ENCODE assay signal across 8 cellular contexts in the genomic region with DNA sequence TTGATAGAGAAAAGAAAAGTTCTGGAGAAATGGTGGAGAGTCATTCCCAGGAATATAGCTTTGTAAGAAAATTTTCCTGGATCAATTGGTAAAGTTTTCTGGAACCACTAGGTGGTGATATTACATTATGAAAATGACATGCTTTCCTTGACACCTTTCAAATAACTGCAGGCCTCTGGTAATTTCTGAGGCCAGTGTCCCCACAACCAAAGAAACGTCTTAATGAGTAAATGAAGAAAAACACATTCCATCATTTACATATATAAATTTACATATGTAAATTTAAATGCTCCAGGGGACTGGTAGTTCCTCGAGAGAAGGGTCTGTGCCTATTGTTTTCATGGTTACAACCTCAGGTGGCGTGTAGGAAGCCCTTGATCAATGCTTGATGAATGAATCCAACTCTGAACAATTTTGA. TPM values are rescaled to one million over a fixed set of nuclear protein-coding genes. Genes with fewer than 3 reads are reported as not detected.
DNase-seq lines count a peak whose midpoint lies in the region; ATAC-seq, FAIRE-seq and TF ChIP-seq lines count a peak whose summit lies in the region.

No MANE protein-coding gene starts in this region.

- no peak for ATAC-seq in GM19324 (IDR thresholded peaks at IDR 0.05; ENCODE audit: low FRiP score, unreplicated experiment)
- no peak for ATAC-seq in activated CD8-positive, alpha-beta memory T cell treated with anti-CD3 and anti-CD28 coated beads, Interleukin-2, amount 10 ng/mL, durations not matched to agents 7 days and 5 days

- H3K79me2 ChIP-seq in fibroblast of lung (ENCODE audit: control insufficient read depth, insufficient read depth, low read length): no peaks in the 10 kb centered on the region

- H3K4me1 ChIP-seq in fibroblast of lung (ENCODE audit: control insufficient read depth, extremely low read depth, insufficient read depth, low read length): no peaks in the 10 kb centered on the region

- no peaks in the 10 kb centered on the region for H3K36me3 Mint-ChIP-seq in neural crest cell (ENCODE audit: low read depth)
- H3K36me3 Mint-ChIP-seq in activated CD8-positive, alpha-beta memory T cell treated with anti-CD3 and anti-CD28 coated beads, Interleukin-2, amount 10 ng/mL, durations not matched to agents 7 days and 5 days: no peaks in the 10 kb centered on the region

- H3K9me3 ChIP-seq in SK-N-MC (ENCODE audit: low read depth, low read length) (no peaks in the 10 kb centered on the region), fibroblast of lung (ENCODE audit: control insufficient read depth, insufficient read depth, low read depth, low read length) (no peaks in the 10 kb centered on the region)

- H3K9me3 Mint-ChIP-seq in neural crest cell: peaks cover 2% of the 10 kb centered on the region
- H3K9me3 Mint-ChIP-seq in activated CD8-positive, alpha-beta memory T cell treated with anti-CD3 and anti-CD28 coated beads, Interleukin-2, amount 10 ng/mL, durations not matched to agents 7 days and 5 days (ENCODE audit: low read depth): no peaks in the 10 kb centered on the region

- H3K9ac ChIP-seq in SK-N-MC (ENCODE audit: insufficient read length): no peak overlapping the region
- H3K9ac ChIP-seq in fibroblast of lung (ENCODE audit: insufficient read depth, low read length): no peak overlapping the region

- no peak overlapping the region for H2AFZ ChIP-seq in fibroblast of lung (ENCODE audit: low read length)

- no peak overlapping the region for H3K4me3 Mint-ChIP-seq in neural crest cell
- no peak overlapping the region for H3K4me3 Mint-ChIP-seq in activated CD8-positive, alpha-beta memory T cell treated with anti-CD3 and anti-CD28 coated beads, Interleukin-2, amount 10 ng/mL, durations not matched to agents 7 days and 5 days

- CTCF ChIA-PET in activated CD8-positive, alpha-beta memory T cell treated with anti-CD3 and anti-CD28 coated beads, Interleukin-2, amount 10 ng/mL, durations not matched to agents 7 days and 5 days (lab: Charles Lee): interaction anchor here (0.6 to 9.7 kb wide), 31 partner anchors 10 to 237 kb away, joined by 3 to 151 read pairs (median 3); a partner anchor contains a TSS

- H3K4me3 ChIP-seq in SK-N-MC (no peak overlapping the region), fibroblast of lung (replicated peaks in 1 of 4; ENCODE audit: control extremely low read depth in 1 of 4, insufficient read depth in 1 of 4, low read depth in 3 of 4, low read length in 4 of 4) (no peak overlapping the region)

- no peak for FAIRE-seq in HTR-8/SVneo (lab: Jason Lieb, UNC)

- DNase-seq in NCI-H2196 (lab: John Stamatoyannopoulos, UW; ENCODE audit: unreplicated experiment): peak; percentile 69
- DNase-seq in NCI-H2196 treated with DMSO at 0.1 percent for 48 hours (lab: John Stamatoyannopoulos, UW; ENCODE audit: unreplicated experiment): no peak
- DNase-seq in HTR-8/SVneo (ENCODE audit: insufficient read length, low spot score): peak; percentile 64
- DNase-seq in SK-N-MC (ENCODE audit: low read depth, low spot score): peak; percentile 35
- peak; percentile 31 to 71 for DNase-seq in fibroblast of lung (ENCODE audit: low read depth in 2 of 2)
- no peak for DNase-seq in neural crest cell (ENCODE audit: low read depth, low spot score)
- no peak for DNase-seq in activated CD8-positive, alpha-beta memory T cell treated with anti-CD3 and anti-CD28 coated beads, Interleukin-2, amount 10 ng/mL, durations not matched to agents 7 days and 5 days

- no peak overlapping the region for H3K27ac Mint-ChIP-seq in neural crest cell (ENCODE audit: unreplicated experiment)
- no peak overlapping the region for H3K27ac Mint-ChIP-seq in activated CD8-positive, alpha-beta memory T cell treated with anti-CD3 and anti-CD28 coated beads, Interleukin-2, amount 10 ng/mL, durations not matched to agents 7 days and 5 days

- H3K27me3 ChIP-seq in fibroblast of lung (ENCODE audit: control insufficient read depth, insufficient read depth, low read length): no peaks in the 10 kb centered on the region

- peak; percentile 42 to 48 for TF ChIP-seq CTCF in fibroblast of lung (conservative IDR thresholded peaks at IDR 0.05 in 1 of 2, IDR thresholded peaks at IDR 0.05 in 1 of 2; ENCODE audit: low read depth in 1 of 2, low read length in 2 of 2)
- TF ChIP-seq CTCF in neural crest cell (conservative IDR thresholded peaks at IDR 0.05): peak; percentile 84

- no peaks in the 10 kb centered on the region for H4K20me1 ChIP-seq in fibroblast of lung (ENCODE audit: control insufficient read depth, extremely low read depth, insufficient read depth, low read length)

- H3K27me3 Mint-ChIP-seq in neural crest cell (ENCODE audit: low read depth): no peaks in the 10 kb centered on the region
- no peaks in the 10 kb centered on the region for H3K27me3 Mint-ChIP-seq in activated CD8-positive, alpha-beta memory T cell treated with anti-CD3 and anti-CD28 coated beads, Interleukin-2, amount 10 ng/mL, durations not matched to agents 7 days and 5 days

- H3K4me1 Mint-ChIP-seq in neural crest cell: peaks cover 9% of the 10 kb centered on the region
- peaks cover 2% of the 10 kb centered on the region for H3K4me1 Mint-ChIP-seq in activated CD8-positive, alpha-beta memory T cell treated with anti-CD3 and anti-CD28 coated beads, Interleukin-2, amount 10 ng/mL, durations not matched to agents 7 days and 5 days

- H3K4me2 ChIP-seq in fibroblast of lung (ENCODE audit: extremely low read depth, insufficient read depth, low read length): no peak overlapping the region

- no peak overlapping the region for H3K27ac ChIP-seq in SK-N-MC
- H3K27ac ChIP-seq in fibroblast of lung (ENCODE audit: insufficient read depth, low read length): no peak overlapping the region

- H3K36me3 ChIP-seq in SK-N-MC (ENCODE audit: insufficient read depth, low read length) (no peaks in the 10 kb centered on the region), fibroblast of lung (ENCODE audit: control insufficient read depth, insufficient read depth, low read length) (no peaks in the 10 kb centered on the region)

RNA-seq across cellular contexts. Expression of a gene that starts 17.2 kb away (rescaled TPM):
- total RNA-seq in fibroblast of lung (49.8 and 74.3 TPM in 2 replicates), neural crest cell (36.7 and 41.0 TPM in 2 replicates)
- polyA plus RNA-seq in fibroblast of lung: 48.1 and 58.4 TPM in 2 replicates
- polyA plus RNA-seq in fibroblast of lung (2012): 43.9 and 59.7 TPM in 2 replicates
- 35.9 and 49.6 TPM in 2 replicates for polyA minus RNA-seq in fibroblast of lung (ENCODE audit: low replicate concordance)
- 10 to 100 TPM; 57.1 to 76.4 TPM for total RNA-seq in activated CD8-positive, alpha-beta memory T cell treated with anti-CD3 and anti-CD28 coated beads, Interleukin-2, amount 10 ng/mL, durations not matched to agents 7 days and 5 days

RNA-seq across cellular contexts. Expression of a gene that starts 35.8 kb away (rescaled TPM):
- total RNA-seq in fibroblast of lung (0.50 and 0.51 TPM in 2 replicates), neural crest cell (0.68 and 0.77 TPM in 2 replicates)
- 0.25 and 0.61 TPM in 2 replicates for polyA plus RNA-seq in fibroblast of lung
- 0.26 and 0.35 TPM in 2 replicates for polyA plus RNA-seq in fibroblast of lung (2012)
- polyA minus RNA-seq in fibroblast of lung (ENCODE audit: low replicate concordance): not detected in 2 replicates
- under 1 TPM; 0.16 to 0.41 TPM for total RNA-seq in activated CD8-positive, alpha-beta memory T cell treated with anti-CD3 and anti-CD28 coated beads, Interleukin-2, amount 10 ng/mL, durations not matched to agents 7 days and 5 days

RNA-seq across cellular contexts. Expression of a gene that starts 35.9 kb away (rescaled TPM):
- 17.3 and 22.6 TPM in 2 replicates for total RNA-seq in fibroblast of lung
- polyA plus RNA-seq in fibroblast of lung: 45.9 and 68.5 TPM in 2 replicates
- 30.1 and 45.2 TPM in 2 replicates for polyA plus RNA-seq in fibroblast of lung (2012)
- 13.2 and 26.3 TPM in 2 replicates for polyA minus RNA-seq in fibroblast of lung (ENCODE audit: low replicate concordance)
- 86.5 and 86.6 TPM in 2 replicates for total RNA-seq in neural crest cell
- total RNA-seq in activated CD8-positive, alpha-beta memory T cell treated with anti-CD3 and anti-CD28 coated beads, Interleukin-2, amount 10 ng/mL, durations not matched to agents 7 days and 5 days: 10 to 100 TPM; 55.0 to 72.7 TPM

RNA-seq across cellular contexts. Expression of a gene that starts 45.2 kb away (rescaled TPM):
- total RNA-seq in fibroblast of lung (22.6 and 42.1 TPM in 2 replicates), neural crest cell (23.2 and 23.7 TPM in 2 replicates)
- 13.1 and 14.0 TPM in 2 replicates for polyA plus RNA-seq in fibroblast of lung
- polyA plus RNA-seq in fibroblast of lung (2012): 29.3 and 31.2 TPM in 2 replicates
- polyA minus RNA-seq in fibroblast of lung (ENCODE audit: low replicate concordance): 34.8 and 43.0 TPM in 2 replicates
- total RNA-seq in activated CD8-positive, alpha-beta memory T cell treated with anti-CD3 and anti-CD28 coated beads, Interleukin-2, amount 10 ng/mL, durations not matched to agents 7 days and 5 days: 10 to 100 TPM; 27.5 to 29.0 TPM

Comparison
In these comparisons a context has a peak if more than half of its experiments do, and no peak if none do; other contexts are left out.
1. DNase-seq: peak in NCI-H2196 (single experiment), HTR-8/SVneo (single experiment), SK-N-MC (single experiment) and fibroblast of lung (2 of 2); none in NCI-H2196 treated with DMSO at 0.1 percent for 48 hours (single experiment), neural crest cell (single experiment) and activated CD8-positive, alpha-beta memory T cell treated with anti-CD3 and anti-CD28 coated beads, Interleukin-2, amount 10 ng/mL, durations not matched to agents 7 days and 5 days (single experiment).